ENCODE assay signal across 24 cellular contexts in genomic region chr3:146558811-146559210, GRCh38. TPM values are rescaled to one million over a fixed set of nuclear protein-coding genes. Genes with fewer than 3 reads are reported as not detected.
"Had no signal": no experiment of that assay in that cellular context is flagged by ENCODE, and none has a peak within 500 bp of the region (broad histone marks: within the 10 kb centered on the region; RNA-seq: fewer than 3 reads in every experiment).

No MANE protein-coding gene starts in this region.

- H3K9me3 Mint-ChIP-seq: activated T-cell treated with anti-CD3 and anti-CD28 coated beads, Interleukin-2, amount 50 U/mL, for 24 hours; activated T-helper 2 cell treated with anti-CD3 and anti-CD28 coated beads, Interferon-gamma antibody, Interleukin-2, Interleukin-4, amounts not matched to agents 10 μg/mL and 5 μg/mL and 100 μg/mL, durations not matched to agents 14 hours and 24 hours and 36 hours; effector memory CD8-positive, alpha-beta T cell; stimulated activated effector memory CD8-positive, alpha-beta T cell treated with anti-CD3 and anti-CD28 coated beads, Interleukin-12 subunit alpha, Interleukin-12 subunit beta, amount 100 ng/mL, for 72 hours; type B pancreatic cell had no signal

- H3K27me3 ChIP-seq: body of pancreas, hepatocyte, ovary, testis had no signal

- H3K27ac Mint-ChIP-seq: activated CD4-positive, alpha-beta T cell treated with anti-CD3 and anti-CD28 coated beads, Interleukin-2, amount 10 ng/mL, durations not matched to agents 7 days and 5 days; activated CD8-positive, alpha-beta T cell treated with anti-CD3 and anti-CD28 coated beads, Interleukin-2, amount 10 ng/mL, durations not matched to agents 7 days and 5 days; activated T-cell treated with anti-CD3 and anti-CD28 coated beads, Interleukin-2, amount 50 U/mL, for 24 hours; activated T-helper 2 cell treated with anti-CD3 and anti-CD28 coated beads, Interferon-gamma antibody, Interleukin-2, Interleukin-4, amounts not matched to agents 10 μg/mL and 5 μg/mL and 100 μg/mL, durations not matched to agents 14 hours and 24 hours and 36 hours; naive thymus-derived CD8-positive, alpha-beta T cell; stimulated activated effector memory CD8-positive, alpha-beta T cell treated with anti-CD3 and anti-CD28 coated beads, Interleukin-12 subunit alpha, Interleukin-12 subunit beta, amount 100 ng/mL, for 72 hours; type B pancreatic cell had no signal

- H3K4me1 Mint-ChIP-seq: naive thymus-derived CD8-positive, alpha-beta T cell had no signal

- H3K27me3 Mint-ChIP-seq: type B pancreatic cell had no signal

- H3K36me3 Mint-ChIP-seq: stimulated activated effector memory CD8-positive, alpha-beta T cell treated with anti-CD3 and anti-CD28 coated beads, Interleukin-12 subunit alpha, Interleukin-12 subunit beta, amount 100 ng/mL, for 72 hours; type B pancreatic cell had no signal

- H3K4me1 ChIP-seq: body of pancreas, testis had no signal

- H3K9me3 ChIP-seq: body of pancreas, ovary, testis had no signal

- H3K4me2 ChIP-seq: hepatocyte, smooth muscle cell had no signal

- H3K27ac ChIP-seq: body of pancreas, hepatocyte, ovary, testis had no signal

- DNase-seq: activated CD4-positive, alpha-beta T cell treated with anti-CD3 and anti-CD28 coated beads, Interleukin-2, amount 10 ng/mL, durations not matched to agents 7 days and 5 days; activated CD8-positive, alpha-beta T cell treated with anti-CD3 and anti-CD28 coated beads, Interleukin-2, amount 10 ng/mL, durations not matched to agents 7 days and 5 days; activated naive CD4-positive, alpha-beta T cell treated with Interleukin-2 at 50 U/mL for 16 hours; activated T-cell treated with anti-CD3 and anti-CD28 coated beads, Interleukin-2, amount 50 U/mL, for 24 hours; body of pancreas; effector memory CD8-positive, alpha-beta T cell; foreskin fibroblast; mesenchymal stem cell; naive thymus-derived CD8-positive, alpha-beta T cell; ovary; stimulated activated CD4-positive, alpha-beta T cell treated with anti-CD3 and anti-CD28 coated beads, Interleukin-4, amount 100 ng/mL, for 24 hours; testis had no signal

- H3K79me2 ChIP-seq: hepatocyte had no signal

- H2AFZ ChIP-seq: hepatocyte had no signal

- H3K36me3 ChIP-seq: ovary had no signal

- H3K4me3 Mint-ChIP-seq: activated CD4-positive, alpha-beta T cell treated with anti-CD3 and anti-CD28 coated beads, Interleukin-2, amount 10 ng/mL, durations not matched to agents 7 days and 5 days; activated CD8-positive, alpha-beta T cell treated with anti-CD3 and anti-CD28 coated beads, Interleukin-2, amount 10 ng/mL, durations not matched to agents 7 days and 5 days; activated T-cell treated with anti-CD3 and anti-CD28 coated beads, Interleukin-2, amount 50 U/mL, for 24 hours; effector memory CD8-positive, alpha-beta T cell; naive thymus-derived CD8-positive, alpha-beta T cell; stimulated activated effector memory CD8-positive, alpha-beta T cell treated with anti-CD3 and anti-CD28 coated beads, Interleukin-12 subunit alpha, Interleukin-12 subunit beta, amount 100 ng/mL, for 72 hours; type B pancreatic cell had no signal

- H3K4me3 ChIP-seq: body of pancreas, hepatocyte, ovary, smooth muscle cell, testis had no signal

- ATAC-seq: activated CD4-positive, CD25-positive, alpha-beta regulatory T cell treated with anti-CD3 and anti-CD28 coated beads, Interleukin-2, amount 50 U/mL, for 24 hours; activated CD8-positive, alpha-beta T cell treated with anti-CD3 and anti-CD28 coated beads, Interleukin-2, amount 10 ng/mL, durations not matched to agents 7 days and 5 days; body of pancreas; effector memory CD8-positive, alpha-beta T cell; naive thymus-derived CD8-positive, alpha-beta T cell; sciatic nerve; stimulated activated effector memory CD8-positive, alpha-beta T cell treated with anti-CD3 and anti-CD28 coated beads, Interleukin-12 subunit alpha, Interleukin-12 subunit beta, amount 100 ng/mL, for 72 hours had no signal

RNA-seq across cellular contexts. Expression of gene PLSCR5, which starts 46.3 kb away (rescaled TPM):
- total RNA-seq: activated CD4-positive, alpha-beta T cell treated with anti-CD3 and anti-CD28 coated beads, Interleukin-2, amount 10 ng/mL, durations not matched to agents 7 days and 5 days; activated CD8-positive, alpha-beta T cell treated with anti-CD3 and anti-CD28 coated beads, Interleukin-2, amount 10 ng/mL, durations not matched to agents 7 days and 5 days; activated T-helper 2 cell treated with anti-CD3 and anti-CD28 coated beads, Interferon-gamma antibody, Interleukin-2, Interleukin-4, amounts not matched to agents 10 μg/mL and 5 μg/mL and 100 μg/mL, durations not matched to agents 14 hours and 24 hours and 36 hours; body of pancreas; cardiac septum; dermis microvascular lymphatic vessel endothelial cell; liver; mucosa of gallbladder; naive thymus-derived CD8-positive, alpha-beta T cell; ovary; pulmonary artery endothelial cell; sciatic nerve; testis had no signal
- polyA plus RNA-seq: liver; naive thymus-derived CD8-positive, alpha-beta T cell; ovary; smooth muscle cell had no signal
